11 cellular contexts compared by ENCODE assay signal in genomic region chr16:379183-379960, GRCh38. TPM values are rescaled to one million over a fixed set of nuclear protein-coding genes. Genes with fewer than 3 reads are reported as not detected.
DNase-seq lines count a peak whose midpoint lies in the region; ATAC-seq and TF ChIP-seq lines count a peak whose summit lies in the region.
"Had no signal": no experiment of that assay in that cellular context is flagged by ENCODE, and none has a peak within 500 bp of the region (broad histone marks: within the 10 kb centered on the region; RNA-seq: fewer than 3 reads in every experiment).

No MANE protein-coding gene starts in this region.

- H3K9me3 ChIP-seq in colonic mucosa (no peaks in the 10 kb centered on the region), neuronal stem cell (replicated peaks in 1 of 2; ENCODE audit: control insufficient read depth in 2 of 2, insufficient read depth in 1 of 2, low read depth in 1 of 2, low read length in 2 of 2) (no peaks in the 10 kb centered on the region)
- H3K9me3 ChIP-seq: tibial artery had no signal

- H3K9ac ChIP-seq in colonic mucosa (ENCODE audit: low read depth in 2 of 2, low read length in 2 of 2) (peak overlapping the region; percentile 26 to 66), neuronal stem cell (ENCODE audit: low read depth, low read length, poor library complexity) (peak overlapping the region; percentile 50)

- H3K18ac ChIP-seq in neuronal stem cell (ENCODE audit: low read length), result peak overlapping the region; percentile 13

- peak overlapping the region; percentile 47 for H3K14ac ChIP-seq in neuronal stem cell (ENCODE audit: low read length)

- H3K79me1 ChIP-seq in neuronal stem cell (ENCODE audit: low read depth, low read length), result peaks cover 13% of the 10 kb centered on the region

- no peak for TF ChIP-seq CTCF in colonic mucosa (IDR thresholded peaks at IDR 0.05)

- H4K8ac ChIP-seq in neuronal stem cell (ENCODE audit: low read depth, low read length), result no peak overlapping the region

- H2BK120ac ChIP-seq in neuronal stem cell (ENCODE audit: low read depth, low read length), result no peak overlapping the region

- no peak overlapping the region for H3K4me2 ChIP-seq in neuronal stem cell (ENCODE audit: insufficient read depth, low read length, poor library complexity, severe bottlenecking)

- H3K23ac ChIP-seq in neuronal stem cell (ENCODE audit: low read depth, low read length, poor library complexity), result peak overlapping the region; percentile 65

- no peak for ATAC-seq in HG03139 (IDR thresholded peaks at IDR 0.05; ENCODE audit: unreplicated experiment)
- no peak for ATAC-seq in HG02798 (IDR thresholded peaks at IDR 0.05; ENCODE audit: poor library complexity, unreplicated experiment)

- H3K4me3 ChIP-seq in colonic mucosa (peak overlapping the region; percentile 10), neuronal stem cell (ENCODE audit: low read length in 2 of 2) (peak overlapping the region; percentile 2 to 32)

- no CpG with 5 or more reads among the region's 16 CpGs for WGBS in neuronal stem cell (ENCODE audit: extremely low coverage in 2 of 2, insufficient read length in 2 of 2, insufficient replicate concordance in 1 of 2), 2 donors

- DNase-seq in HT-29 (ENCODE audit: low spot score) (peak; percentile 88), NCI-H2107 (lab: John Stamatoyannopoulos, UW) (peak; percentile 86), colonic mucosa (peak; percentile 88), neuronal stem cell (ENCODE audit: low spot score) (no peak), amygdala (lab: John Stamatoyannopoulos, UW) (no peak), T-helper 1 cell (no peak)
- DNase-seq: MM.1S; stimulated activated CD4-positive, alpha-beta T cell treated with anti-CD3 and anti-CD28 coated beads, Interleukin-12 subunit alpha, Interleukin-12 subunit beta, amount 100 ng/mL, for 4 hours; tibial artery had no signal

- H2BK12ac ChIP-seq in neuronal stem cell (ENCODE audit: low read length), result no peak overlapping the region

- H3K4ac ChIP-seq in neuronal stem cell (ENCODE audit: low read length), result no peak overlapping the region

- peak overlapping the region; percentile 75 for H2AK5ac ChIP-seq in neuronal stem cell (ENCODE audit: low read depth, low read length)

- intact Hi-C loops in colonic mucosa (cut with DNase I), result no loop called here

- H3K4me1 ChIP-seq in colonic mucosa (peaks cover 19% of the 10 kb centered on the region), neuronal stem cell (ENCODE audit: control insufficient read depth in 2 of 2, insufficient read depth in 1 of 2, low read depth in 1 of 2, low read length in 2 of 2) (peaks cover 20 to 21% of the 10 kb centered on the region in 2 donors)

- H2AFZ ChIP-seq in neuronal stem cell (ENCODE audit: low read length), result no peak overlapping the region

- H2BK5ac ChIP-seq in neuronal stem cell (ENCODE audit: low read length), result no peak overlapping the region

- peak overlapping the region; percentile 61 for H3K27ac ChIP-seq in colonic mucosa
- H3K27ac ChIP-seq in neuronal stem cell (replicated peaks; ENCODE audit: low read length), result no peak overlapping the region
- H3K27ac ChIP-seq: tibial artery had no signal

- H3K27me3 ChIP-seq in colonic mucosa, result no peaks in the 10 kb centered on the region
- H3K27me3 ChIP-seq in neuronal stem cell (ENCODE audit: control insufficient read depth in 3 of 3, insufficient read depth in 3 of 3, low read depth in 1 of 3, low read length in 3 of 3), result peaks cover 0 to 19% (median 7%) of the 10 kb centered on the region in 3 experiments
- H3K27me3 ChIP-seq: tibial artery had no signal

- H3K36me3 ChIP-seq in colonic mucosa, result peaks cover 8% of the 10 kb centered on the region
- peaks cover 15 to 31% of the 10 kb centered on the region in 2 donors for H3K36me3 ChIP-seq in neuronal stem cell (replicated peaks in 1 of 2; ENCODE audit: control insufficient read depth in 2 of 2, insufficient read depth in 2 of 2, low read length in 2 of 2)

- H2BK15ac ChIP-seq in neuronal stem cell (ENCODE audit: low read length), result peak overlapping the region; percentile 75

- no peak overlapping the region for H4K91ac ChIP-seq in neuronal stem cell (ENCODE audit: low read depth, low read length, poor library complexity)

RNA-seq across cellular contexts. Expression of gene PGAP6, which starts 2.4 kb away (rescaled TPM):
- 150 and 161 TPM in 2 replicates for total RNA-seq in HT-29 (2014; rRNA removed; shearing (Covaris generic))
- 100 to 1,000 TPM in 1 of 2 donors, 10 to 100 TPM in 1; 99.6 to 102 TPM for total RNA-seq in colonic mucosa
- polyA plus RNA-seq in neuronal stem cell (2013, experiment 1 of 2), result 30.5 TPM
- 28.5 TPM for polyA plus RNA-seq in neuronal stem cell (2013, experiment 2 of 2)

RNA-seq across cellular contexts. Expression of gene MRPL28, which starts 9.0 kb away (rescaled TPM):
- 223 and 226 TPM in 2 replicates for total RNA-seq in HT-29 (2014; rRNA removed; shearing (Covaris generic))
- 10 to 100 TPM; 59.4 to 75.4 TPM for total RNA-seq in colonic mucosa
- 68.8 TPM for polyA plus RNA-seq in neuronal stem cell (2013, experiment 1 of 2)
- polyA plus RNA-seq in neuronal stem cell (2013, experiment 2 of 2), result 73.1 TPM

RNA-seq across cellular contexts. Expression of gene NME4, which starts 17.6 kb away (rescaled TPM):
- 25.3 and 29.0 TPM in 2 replicates for total RNA-seq in HT-29 (2014; rRNA removed; shearing (Covaris generic))
- total RNA-seq in colonic mucosa, result 10 to 100 TPM; 38.3 to 63.6 TPM
- 329 TPM for polyA plus RNA-seq in neuronal stem cell (2013, experiment 1 of 2)
- 313 TPM for polyA plus RNA-seq in neuronal stem cell (2013, experiment 2 of 2)

RNA-seq across cellular contexts. Expression of gene DECR2, which starts 22.3 kb away (rescaled TPM):
- total RNA-seq in HT-29 (2014; rRNA removed; shearing (Covaris generic)), result 25.2 and 29.1 TPM in 2 replicates
- 10 to 100 TPM; 31.3 to 50.2 TPM for total RNA-seq in colonic mucosa
- polyA plus RNA-seq in neuronal stem cell (2013, experiment 1 of 2), result 17.1 TPM
- polyA plus RNA-seq in neuronal stem cell (2013, experiment 2 of 2), result 17.8 TPM

RNA-seq across cellular contexts. Expression of gene AXIN1, which starts 26.8 kb away (rescaled TPM):
- 77.0 and 88.4 TPM in 2 replicates for total RNA-seq in HT-29 (2014; rRNA removed; shearing (Covaris generic))
- total RNA-seq in colonic mucosa, result 10 to 100 TPM; 33.4 to 34.3 TPM
- polyA plus RNA-seq in neuronal stem cell (2013, experiment 1 of 2), result 19.3 TPM
- polyA plus RNA-seq in neuronal stem cell (2013, experiment 2 of 2), result 18.9 TPM

Comparison
In these comparisons a context has a peak if more than half of its experiments do, and no peak if none do; other contexts are left out.
1. DNase-seq: peak in HT-29 (single experiment), NCI-H2107 (single experiment) and colonic mucosa (single experiment); none in neuronal stem cell (single experiment), amygdala (0 of 56) and T-helper 1 cell (0 of 5).